In genomic region chr9:22970434-22970975, GRCh38 we compare ENCODE assay signal across 35 cellular contexts.
"Had no signal": no experiment of that assay in that cellular context is flagged by ENCODE, and none has a peak within 500 bp of the region (broad histone marks: within the 10 kb centered on the region; RNA-seq: fewer than 3 reads in every experiment).

No MANE protein-coding gene starts in this region.

- H3K27ac Mint-ChIP-seq: activated CD4-positive, alpha-beta memory T cell treated with anti-CD3 and anti-CD28 coated beads, Interleukin-2, amount 10 ng/mL, durations not matched to agents 7 days and 5 days; activated CD8-positive, alpha-beta memory T cell treated with anti-CD3 and anti-CD28 coated beads, Interleukin-2, amount 10 ng/mL, durations not matched to agents 7 days and 5 days; activated naive CD8-positive, alpha-beta T cell treated with anti-CD3 and anti-CD28 coated beads for 36 hours had no signal

- H3K27me3 Mint-ChIP-seq: activated CD4-positive, alpha-beta memory T cell treated with anti-CD3 and anti-CD28 coated beads, Interleukin-2, amount 10 ng/mL, durations not matched to agents 7 days and 5 days; activated CD8-positive, alpha-beta memory T cell treated with anti-CD3 and anti-CD28 coated beads, Interleukin-2, amount 10 ng/mL, durations not matched to agents 7 days and 5 days; activated naive CD8-positive, alpha-beta T cell treated with anti-CD3 and anti-CD28 coated beads for 36 hours had no signal

- H3K36me3 Mint-ChIP-seq: activated CD8-positive, alpha-beta memory T cell treated with anti-CD3 and anti-CD28 coated beads, Interleukin-2, amount 10 ng/mL, durations not matched to agents 7 days and 5 days; activated naive CD8-positive, alpha-beta T cell treated with anti-CD3 and anti-CD28 coated beads for 36 hours had no signal

- ATAC-seq: activated CD8-positive, alpha-beta memory T cell treated with anti-CD3 and anti-CD28 coated beads, Interleukin-2, amount 10 ng/mL, durations not matched to agents 7 days and 5 days had no signal

- H3K4me3 ChIP-seq: MG63 had no signal

- H3K36me3 ChIP-seq: brain microvascular endothelial cell, MG63 had no signal

- H3K4me1 Mint-ChIP-seq: activated CD4-positive, alpha-beta memory T cell treated with anti-CD3 and anti-CD28 coated beads, Interleukin-2, amount 10 ng/mL, durations not matched to agents 7 days and 5 days; activated CD8-positive, alpha-beta memory T cell treated with anti-CD3 and anti-CD28 coated beads, Interleukin-2, amount 10 ng/mL, durations not matched to agents 7 days and 5 days; activated naive CD8-positive, alpha-beta T cell treated with anti-CD3 and anti-CD28 coated beads for 36 hours had no signal

- H3K27ac ChIP-seq: brain microvascular endothelial cell, VCaP had no signal

- DNase-seq: activated CD4-positive, alpha-beta memory T cell treated with anti-CD3 and anti-CD28 coated beads, Interleukin-2, amount 10 ng/mL, durations not matched to agents 7 days and 5 days; activated CD4-positive, alpha-beta T cell treated with anti-CD3 and anti-CD28 coated beads for 1 hour; activated CD4-positive, alpha-beta T cell treated with anti-CD3 and anti-CD28 coated beads for 48 hours; activated CD4-positive, CD25-positive, alpha-beta regulatory T cell; activated CD8-positive, alpha-beta memory T cell treated with anti-CD3 and anti-CD28 coated beads for 24 hours; activated CD8-positive, alpha-beta memory T cell treated with anti-CD3 and anti-CD28 coated beads, Interleukin-2, amount 10 ng/mL, durations not matched to agents 7 days and 5 days; activated CD8-positive, alpha-beta memory T cell treated with anti-CD3 and anti-CD28 coated beads, Interleukin-2, amount 50 U/mL, for 48 hours; activated effector memory CD4-positive, alpha-beta T cell treated with Interleukin-2 at 50 U/mL for 16 hours; activated naive CD4-positive, alpha-beta T cell; activated naive CD4-positive, alpha-beta T cell treated with anti-CD3 and anti-CD28 coated beads, Interleukin-2, amount 50 U/mL, for 16 hours; activated naive CD8-positive, alpha-beta T cell treated with anti-CD3 and anti-CD28 coated beads for 36 hours; activated T-cell treated with anti-CD3 and anti-CD28 coated beads, Interleukin-2, amount 50 U/mL, for 48 hours; amniotic stem cell; aorta; brain microvascular endothelial cell; central memory CD4-positive, alpha-beta T cell; Kasumi-1; MG63; NCI-H1092; NCI-H1436 treated with DMSO at 0.1 percent for 48 hours; NCI-H1694 treated with DMSO at 0.1 percent for 48 hours; NCI-H2029; NCI-H2107; NCI-H2171 treated with DMSO at 0.1 percent for 48 hours; NCI-H2227 treated with DMSO at 0.1 percent for 48 hours; NCI-H510A treated with DMSO at 0.1 percent for 48 hours; NCI-H526 treated with DMSO at 0.1 percent for 48 hours; NCI-H774; OCI-M1; Right ventricle myocardium superior; SW 1271; T-helper 1 cell; T-helper 2 cell; T-helper 9 cell had no signal

- H3K4me3 Mint-ChIP-seq: activated CD4-positive, alpha-beta memory T cell treated with anti-CD3 and anti-CD28 coated beads, Interleukin-2, amount 10 ng/mL, durations not matched to agents 7 days and 5 days; activated CD8-positive, alpha-beta memory T cell treated with anti-CD3 and anti-CD28 coated beads, Interleukin-2, amount 10 ng/mL, durations not matched to agents 7 days and 5 days; activated naive CD8-positive, alpha-beta T cell treated with anti-CD3 and anti-CD28 coated beads for 36 hours had no signal

- H3K9me3 ChIP-seq: MG63 had no signal

- H3K27me3 ChIP-seq: brain microvascular endothelial cell, MG63 had no signal
